Comparison of ENCODE assay signal across 1 cellular context in the genomic region with DNA sequence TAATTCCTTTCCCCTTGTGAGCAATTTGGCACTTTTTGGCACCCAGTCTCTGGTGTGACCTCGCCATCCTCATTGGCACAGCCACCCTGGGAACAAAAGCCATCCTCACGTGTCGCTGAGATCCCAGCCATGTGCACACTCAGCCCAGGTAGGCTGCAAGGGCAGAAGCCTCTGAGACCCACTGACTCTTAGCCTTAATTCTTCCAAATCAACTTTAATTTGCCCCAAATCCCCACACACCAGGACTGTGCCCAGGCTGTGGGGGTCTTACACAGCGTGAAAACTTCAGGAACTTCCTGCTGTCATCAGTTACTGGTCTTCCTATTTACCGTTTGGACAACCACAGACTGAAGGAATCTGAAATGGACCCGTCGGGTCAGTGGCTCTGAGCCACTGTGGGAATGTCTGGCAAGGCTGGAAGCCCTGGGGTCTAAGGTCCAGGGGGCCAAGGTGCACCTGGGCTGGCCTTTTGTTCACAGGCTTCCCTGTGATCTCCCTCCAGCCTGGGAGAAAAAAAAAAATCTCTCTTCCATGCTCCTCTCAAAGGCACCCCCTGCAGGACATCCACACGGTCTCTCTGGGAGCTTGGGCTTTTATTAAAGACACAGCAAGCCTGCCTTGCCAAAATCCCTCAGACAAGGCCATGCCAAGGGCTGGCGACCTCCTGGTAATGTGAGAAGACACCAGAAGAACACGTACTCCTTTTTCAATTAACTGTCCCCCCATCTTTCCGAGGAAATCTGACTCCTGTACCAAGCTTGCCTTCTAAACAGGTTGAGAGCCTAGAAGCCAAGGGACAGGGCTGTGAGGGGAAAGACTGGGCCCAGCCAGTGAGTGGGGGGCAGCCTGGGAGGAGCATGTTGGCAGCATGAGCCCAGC.
TF ChIP-seq lines count a peak whose summit lies in the region.

No MANE protein-coding gene starts in this region.

TF ChIP-seq in HepG2, 621 proteins besides CTCF, POLR2A, EP300 and RAD21 (continued from another document and continues in another):
- TF ChIP-seq, protein P1, sequence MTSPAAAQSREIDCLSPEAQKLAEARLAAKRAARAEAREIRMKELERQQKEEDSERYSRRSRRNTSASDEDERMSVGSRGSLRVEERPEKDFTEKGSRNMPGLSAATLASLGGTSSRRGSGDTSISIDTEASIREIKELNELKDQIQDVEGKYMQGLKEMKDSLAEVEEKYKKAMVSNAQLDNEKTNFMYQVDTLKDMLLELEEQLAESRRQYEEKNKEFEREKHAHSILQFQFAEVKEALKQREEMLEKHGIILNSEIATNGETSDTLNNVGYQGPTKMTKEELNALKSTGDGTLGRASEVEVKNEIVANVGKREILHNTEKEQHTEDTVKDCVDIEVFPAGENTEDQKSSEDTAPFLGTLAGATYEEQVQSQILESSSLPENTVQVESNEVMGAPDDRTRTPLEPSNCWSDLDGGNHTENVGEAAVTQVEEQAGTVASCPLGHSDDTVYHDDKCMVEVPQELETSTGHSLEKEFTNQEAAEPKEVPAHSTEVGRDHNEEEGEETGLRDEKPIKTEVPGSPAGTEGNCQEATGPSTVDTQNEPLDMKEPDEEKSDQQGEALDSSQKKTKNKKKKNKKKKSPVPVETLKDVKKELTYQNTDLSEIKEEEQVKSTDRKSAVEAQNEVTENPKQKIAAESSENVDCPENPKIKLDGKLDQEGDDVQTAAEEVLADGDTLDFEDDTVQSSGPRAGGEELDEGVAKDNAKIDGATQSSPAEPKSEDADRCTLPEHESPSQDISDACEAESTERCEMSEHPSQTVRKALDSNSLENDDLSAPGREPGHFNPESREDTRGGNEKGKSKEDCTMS (CRISPR knock-in tag; conservative IDR thresholded peaks at IDR 0.05): no peak
- TF ChIP-seq SIX1 (CRISPR knock-in tag; IDR thresholded peaks at IDR 0.05; ENCODE audit: borderline replicate concordance) (peak; percentile 63; the same call in 1 of the 2 replicates), BCL6 (CRISPR knock-in tag; IDR thresholded peaks at IDR 0.05) (peak; percentile 84), ZBTB3 (CRISPR knock-in tag; IDR thresholded peaks at IDR 0.05; ENCODE audit: borderline replicate concordance, low read depth) (no peak), ZFP36L1 (CRISPR knock-in tag; IDR thresholded peaks at IDR 0.05) (peak; percentile 55; the same call in 1 of the 2 replicates), ZNF720 (CRISPR knock-in tag; IDR thresholded peaks at IDR 0.05) (no peak), ZKSCAN5 (CRISPR knock-in tag; IDR thresholded peaks at IDR 0.05) (no peak), ZNF225 (CRISPR knock-in tag; IDR thresholded peaks at IDR 0.05) (no peak), AKAP8 (CRISPR knock-in tag; IDR thresholded peaks at IDR 0.05) (no peak), NAIF1 (CRISPR knock-in tag; IDR thresholded peaks at IDR 0.05; ENCODE audit: borderline replicate concordance) (no peak), ZIK1 (CRISPR knock-in tag; IDR thresholded peaks at IDR 0.05; ENCODE audit: borderline replicate concordance, low read depth) (no peak), GATA4 (IDR thresholded peaks at IDR 0.05; ENCODE audit: borderline replicate concordance, low read depth) (no peak), ZEB1 (IDR thresholded peaks at IDR 0.05; ENCODE audit: insufficient replicate concordance, low read depth) (peak; percentile 21), HNRNPL (IDR thresholded peaks at IDR 0.05; ENCODE audit: low read depth, low read length) (no peak), KAT8 (CRISPR knock-in tag; IDR thresholded peaks at IDR 0.05) (peak; percentile 86), HMGA1 (CRISPR knock-in tag; conservative IDR thresholded peaks at IDR 0.05) (no peak), HNRNPK (IDR thresholded peaks at IDR 0.05; ENCODE audit: low read depth, low read length, poor library complexity, severe bottlenecking) (no peak), PHB2 (IDR thresholded peaks at IDR 0.05; ENCODE audit: partially characterized antibody) (no peak), ZMYM4 (CRISPR knock-in tag; IDR thresholded peaks at IDR 0.05) (peak; percentile 94)
- TF ChIP-seq, protein P2, sequence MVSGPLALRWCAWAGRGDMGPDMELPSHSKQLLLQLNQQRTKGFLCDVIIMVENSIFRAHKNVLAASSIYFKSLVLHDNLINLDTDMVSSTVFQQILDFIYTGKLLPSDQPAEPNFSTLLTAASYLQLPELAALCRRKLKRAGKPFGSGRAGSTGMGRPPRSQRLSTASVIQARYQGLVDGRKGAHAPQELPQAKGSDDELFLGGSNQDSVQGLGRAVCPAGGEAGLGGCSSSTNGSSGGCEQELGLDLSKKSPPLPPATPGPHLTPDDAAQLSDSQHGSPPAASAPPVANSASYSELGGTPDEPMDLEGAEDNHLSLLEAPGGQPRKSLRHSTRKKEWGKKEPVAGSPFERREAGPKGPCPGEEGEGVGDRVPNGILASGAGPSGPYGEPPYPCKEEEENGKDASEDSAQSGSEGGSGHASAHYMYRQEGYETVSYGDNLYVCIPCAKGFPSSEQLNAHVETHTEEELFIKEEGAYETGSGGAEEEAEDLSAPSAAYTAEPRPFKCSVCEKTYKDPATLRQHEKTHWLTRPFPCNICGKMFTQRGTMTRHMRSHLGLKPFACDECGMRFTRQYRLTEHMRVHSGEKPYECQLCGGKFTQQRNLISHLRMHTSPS (CRISPR knock-in tag; IDR thresholded peaks at IDR 0.05; ENCODE audit: low read depth): no peak
- TF ChIP-seq, protein P3, sequence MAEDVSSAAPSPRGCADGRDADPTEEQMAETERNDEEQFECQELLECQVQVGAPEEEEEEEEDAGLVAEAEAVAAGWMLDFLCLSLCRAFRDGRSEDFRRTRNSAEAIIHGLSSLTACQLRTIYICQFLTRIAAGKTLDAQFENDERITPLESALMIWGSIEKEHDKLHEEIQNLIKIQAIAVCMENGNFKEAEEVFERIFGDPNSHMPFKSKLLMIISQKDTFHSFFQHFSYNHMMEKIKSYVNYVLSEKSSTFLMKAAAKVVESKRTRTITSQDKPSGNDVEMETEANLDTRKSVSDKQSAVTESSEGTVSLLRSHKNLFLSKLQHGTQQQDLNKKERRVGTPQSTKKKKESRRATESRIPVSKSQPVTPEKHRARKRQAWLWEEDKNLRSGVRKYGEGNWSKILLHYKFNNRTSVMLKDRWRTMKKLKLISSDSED (CRISPR knock-in tag; IDR thresholded peaks at IDR 0.05): no peak
- TF ChIP-seq, protein P4, sequence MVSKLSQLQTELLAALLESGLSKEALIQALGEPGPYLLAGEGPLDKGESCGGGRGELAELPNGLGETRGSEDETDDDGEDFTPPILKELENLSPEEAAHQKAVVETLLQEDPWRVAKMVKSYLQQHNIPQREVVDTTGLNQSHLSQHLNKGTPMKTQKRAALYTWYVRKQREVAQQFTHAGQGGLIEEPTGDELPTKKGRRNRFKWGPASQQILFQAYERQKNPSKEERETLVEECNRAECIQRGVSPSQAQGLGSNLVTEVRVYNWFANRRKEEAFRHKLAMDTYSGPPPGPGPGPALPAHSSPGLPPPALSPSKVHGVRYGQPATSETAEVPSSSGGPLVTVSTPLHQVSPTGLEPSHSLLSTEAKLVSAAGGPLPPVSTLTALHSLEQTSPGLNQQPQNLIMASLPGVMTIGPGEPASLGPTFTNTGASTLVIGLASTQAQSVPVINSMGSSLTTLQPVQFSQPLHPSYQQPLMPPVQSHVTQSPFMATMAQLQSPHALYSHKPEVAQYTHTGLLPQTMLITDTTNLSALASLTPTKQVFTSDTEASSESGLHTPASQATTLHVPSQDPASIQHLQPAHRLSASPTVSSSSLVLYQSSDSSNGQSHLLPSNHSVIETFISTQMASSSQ (IDR thresholded peaks at IDR 0.05; ENCODE audit: low read depth): no peak
- TF ChIP-seq, protein P4 (CRISPR knock-in tag; IDR thresholded peaks at IDR 0.05; ENCODE audit: borderline replicate concordance): peak; percentile 72; the same call in 1 of the 2 replicates
- TF ChIP-seq, protein P5, sequence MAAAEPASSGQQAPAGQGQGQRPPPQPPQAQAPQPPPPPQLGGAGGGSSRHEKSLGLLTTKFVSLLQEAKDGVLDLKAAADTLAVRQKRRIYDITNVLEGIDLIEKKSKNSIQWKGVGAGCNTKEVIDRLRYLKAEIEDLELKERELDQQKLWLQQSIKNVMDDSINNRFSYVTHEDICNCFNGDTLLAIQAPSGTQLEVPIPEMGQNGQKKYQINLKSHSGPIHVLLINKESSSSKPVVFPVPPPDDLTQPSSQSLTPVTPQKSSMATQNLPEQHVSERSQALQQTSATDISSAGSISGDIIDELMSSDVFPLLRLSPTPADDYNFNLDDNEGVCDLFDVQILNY (CRISPR knock-in tag; conservative IDR thresholded peaks at IDR 0.05): no peak
- TF ChIP-seq, protein P6, sequence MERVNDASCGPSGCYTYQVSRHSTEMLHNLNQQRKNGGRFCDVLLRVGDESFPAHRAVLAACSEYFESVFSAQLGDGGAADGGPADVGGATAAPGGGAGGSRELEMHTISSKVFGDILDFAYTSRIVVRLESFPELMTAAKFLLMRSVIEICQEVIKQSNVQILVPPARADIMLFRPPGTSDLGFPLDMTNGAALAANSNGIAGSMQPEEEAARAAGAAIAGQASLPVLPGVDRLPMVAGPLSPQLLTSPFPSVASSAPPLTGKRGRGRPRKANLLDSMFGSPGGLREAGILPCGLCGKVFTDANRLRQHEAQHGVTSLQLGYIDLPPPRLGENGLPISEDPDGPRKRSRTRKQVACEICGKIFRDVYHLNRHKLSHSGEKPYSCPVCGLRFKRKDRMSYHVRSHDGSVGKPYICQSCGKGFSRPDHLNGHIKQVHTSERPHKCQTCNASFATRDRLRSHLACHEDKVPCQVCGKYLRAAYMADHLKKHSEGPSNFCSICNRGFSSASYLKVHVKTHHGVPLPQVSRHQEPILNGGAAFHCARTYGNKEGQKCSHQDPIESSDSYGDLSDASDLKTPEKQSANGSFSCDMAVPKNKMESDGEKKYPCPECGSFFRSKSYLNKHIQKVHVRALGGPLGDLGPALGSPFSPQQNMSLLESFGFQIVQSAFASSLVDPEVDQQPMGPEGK (CRISPR knock-in tag; IDR thresholded peaks at IDR 0.05): peak; percentile 65
- TF ChIP-seq, protein P7, sequence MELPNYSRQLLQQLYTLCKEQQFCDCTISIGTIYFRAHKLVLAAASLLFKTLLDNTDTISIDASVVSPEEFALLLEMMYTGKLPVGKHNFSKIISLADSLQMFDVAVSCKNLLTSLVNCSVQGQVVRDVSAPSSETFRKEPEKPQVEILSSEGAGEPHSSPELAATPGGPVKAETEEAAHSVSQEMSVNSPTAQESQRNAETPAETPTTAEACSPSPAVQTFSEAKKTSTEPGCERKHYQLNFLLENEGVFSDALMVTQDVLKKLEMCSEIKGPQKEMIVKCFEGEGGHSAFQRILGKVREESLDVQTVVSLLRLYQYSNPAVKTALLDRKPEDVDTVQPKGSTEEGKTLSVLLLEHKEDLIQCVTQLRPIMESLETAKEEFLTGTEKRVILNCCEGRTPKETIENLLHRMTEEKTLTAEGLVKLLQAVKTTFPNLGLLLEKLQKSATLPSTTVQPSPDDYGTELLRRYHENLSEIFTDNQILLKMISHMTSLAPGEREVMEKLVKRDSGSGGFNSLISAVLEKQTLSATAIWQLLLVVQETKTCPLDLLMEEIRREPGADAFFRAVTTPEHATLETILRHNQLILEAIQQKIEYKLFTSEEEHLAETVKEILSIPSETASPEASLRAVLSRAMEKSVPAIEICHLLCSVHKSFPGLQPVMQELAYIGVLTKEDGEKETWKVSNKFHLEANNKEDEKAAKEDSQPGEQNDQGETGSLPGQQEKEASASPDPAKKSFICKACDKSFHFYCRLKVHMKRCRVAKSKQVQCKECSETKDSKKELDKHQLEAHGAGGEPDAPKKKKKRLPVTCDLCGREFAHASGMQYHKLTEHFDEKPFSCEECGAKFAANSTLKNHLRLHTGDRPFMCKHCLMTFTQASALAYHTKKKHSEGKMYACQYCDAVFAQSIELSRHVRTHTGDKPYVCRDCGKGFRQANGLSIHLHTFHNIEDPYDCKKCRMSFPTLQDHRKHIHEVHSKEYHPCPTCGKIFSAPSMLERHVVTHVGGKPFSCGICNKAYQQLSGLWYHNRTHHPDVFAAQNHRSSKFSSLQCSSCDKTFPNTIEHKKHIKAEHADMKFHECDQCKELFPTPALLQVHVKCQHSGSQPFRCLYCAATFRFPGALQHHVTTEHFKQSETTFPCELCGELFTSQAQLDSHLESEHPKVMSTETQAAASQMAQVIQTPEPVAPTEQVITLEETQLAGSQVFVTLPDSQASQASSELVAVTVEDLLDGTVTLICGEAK (IDR thresholded peaks at IDR 0.05): no peak
- TF ChIP-seq, protein P7 (CRISPR knock-in tag; IDR thresholded peaks at IDR 0.05): 0 out of 2 replicates have a peak, but pooled peaks have one; percentile 54
